Comparison of ENCODE assay signal across 8 cellular contexts in genomic region chr10:84715911-84716310, GRCh38.
DNase-seq lines count a peak whose midpoint lies in the region; ATAC-seq and TF ChIP-seq lines count a peak whose summit lies in the region.

No MANE protein-coding gene starts in this region.

- H3K4me3 ChIP-seq in tibial nerve: no peak overlapping the region

- ATAC-seq in GM18517 (IDR thresholded peaks at IDR 0.05; ENCODE audit: unreplicated experiment) (peak; percentile 59), HG03139 (IDR thresholded peaks at IDR 0.05; ENCODE audit: unreplicated experiment) (peak; percentile 70), HG02840 (IDR thresholded peaks at IDR 0.05; ENCODE audit: low FRiP score, unreplicated experiment) (no peak)

- H3K4me1 ChIP-seq in tibial nerve: no peaks in the 10 kb centered on the region

- H3K36me3 ChIP-seq in tibial nerve: no peaks in the 10 kb centered on the region

- DNase-seq in COR-L47 (lab: John Stamatoyannopoulos, UW) (peak; percentile 12), RPMI7951 (ENCODE audit: low read depth) (peak; percentile 6), iPS DF 4.7 (ENCODE audit: extremely low read depth, low spot score) (peak; percentile 53), NCI-H1930 (lab: John Stamatoyannopoulos, UW) (no peak), tibial nerve (ENCODE audit: low spot score in 2 of 2) (no peak)

- no peak for TF ChIP-seq EP300 in tibial nerve (IDR thresholded peaks at IDR 0.05)

- peaks cover 0 to 5% (median 0%) of the 10 kb centered on the region in 4 donors for H3K9me3 ChIP-seq in tibial nerve

- 29 to 36% methylated on average over 2 of the region's 2 CpGs for WGBS in tibial nerve, 2 donors

- H3K27me3 ChIP-seq in tibial nerve: no peaks in the 10 kb centered on the region

- peak in 1 of 5 experiments; percentile 9 for TF ChIP-seq CTCF in tibial nerve (IDR thresholded peaks at IDR 0.05)

- no peak for TF ChIP-seq POLR2A in tibial nerve (IDR thresholded peaks at IDR 0.05)

- no peak overlapping the region for H3K27ac ChIP-seq in tibial nerve

Comparison
In these comparisons a context has a peak if more than half of its experiments do, and no peak if none do; other contexts are left out.
1. DNase-seq: peak in COR-L47 (single experiment), RPMI7951 (single experiment) and iPS DF 4.7 (single experiment); none in NCI-H1930 (0 of 2) and tibial nerve (0 of 2).